In the genomic region with DNA sequence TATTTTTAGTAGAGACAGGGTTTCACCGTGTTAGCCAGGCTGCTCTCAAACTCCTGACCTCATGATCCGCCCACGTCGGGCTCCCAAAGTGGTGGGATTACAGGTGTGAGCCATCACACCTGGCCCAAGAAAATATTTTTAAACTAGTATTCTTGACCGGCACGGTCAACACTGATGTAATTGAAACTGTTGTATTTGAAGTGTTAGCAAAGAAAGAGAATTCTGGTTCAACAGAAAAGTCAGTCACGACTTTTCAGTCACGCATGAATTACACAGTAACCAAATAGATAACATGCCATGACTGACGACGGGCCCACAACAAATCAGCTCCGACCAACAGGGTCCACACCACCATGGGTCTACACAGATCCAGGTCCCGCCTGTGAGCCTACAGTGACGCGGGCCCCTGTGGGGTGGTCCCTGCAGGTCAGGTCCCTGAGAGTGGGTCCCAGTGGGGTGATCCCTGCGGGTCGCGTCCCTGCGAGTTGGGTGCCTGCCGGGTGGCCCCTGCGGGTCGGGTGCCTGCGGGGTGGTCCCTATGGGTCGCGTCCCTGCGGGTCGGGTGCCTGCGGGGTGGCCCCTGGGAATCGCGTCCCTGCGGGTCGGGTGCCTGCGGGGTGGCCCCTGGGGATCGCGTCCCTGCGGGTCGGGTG, we compare ENCODE assay signal across 8 cellular contexts.
DNase-seq lines count a peak whose midpoint lies in the region; ATAC-seq and TF ChIP-seq lines count a peak whose summit lies in the region.

No MANE protein-coding gene starts in this region.

- TF ChIP-seq CTCF in GM10266 (IDR thresholded peaks at IDR 0.05; ENCODE audit: control insufficient read depth, insufficient read depth, low read depth, missing control alignments): no peak
- no peak for TF ChIP-seq CTCF in NB4 (IDR thresholded peaks at IDR 0.05; ENCODE audit: low read depth, low read length)
- TF ChIP-seq CTCF in astrocyte of the cerebellum (IDR thresholded peaks at IDR 0.05; ENCODE audit: low read depth, low read length, missing control alignments): no peak

- in situ Hi-C loops in astrocyte of the cerebellum (cut with HindIII; ENCODE audit: low sequenced_read_pairs): no loop called here

- TF ChIP-seq POLR2A in NB4 (IDR thresholded peaks at IDR 0.05; ENCODE audit: extremely low read depth, insufficient read length): no peak

- ATAC-seq in stimulated activated naive CD8-positive, alpha-beta T cell treated with anti-CD3 and anti-CD28 coated beads, Interleukin-15, Interleukin-2, amounts not matched to agents 100 U/mL and 50 U/mL, for 24 hours: no peak
- ATAC-seq in GM21576 (IDR thresholded peaks at IDR 0.05; ENCODE audit: unreplicated experiment) (no peak), GM21423 (IDR thresholded peaks at IDR 0.05; ENCODE audit: unreplicated experiment) (no peak)

- DNase-seq in GM10266 (ENCODE audit: extremely low spot score) (peak; percentile 67), NB4 (ENCODE audit: low read depth) (peak; percentile 51), astrocyte of the cerebellum (ENCODE audit: low read depth) (no peak), iris pigment epithelial cell (ENCODE audit: low read depth) (peak; percentile 27), COR-L47 (lab: John Stamatoyannopoulos, UW) (no peak)
- DNase-seq in stimulated activated naive CD8-positive, alpha-beta T cell treated with anti-CD3 and anti-CD28 coated beads, Interleukin-15, Interleukin-2, amounts not matched to agents 100 U/mL and 50 U/mL, for 24 hours: peak; percentile 50

- H3K4me3 ChIP-seq in NB4 (ENCODE audit: low read depth, low read length) (peak overlapping the region; percentile 75), astrocyte of the cerebellum (ENCODE audit: low read depth, low read length) (peak overlapping the region; percentile 78)

Comparison
In these comparisons a context has a peak if more than half of its experiments do, and no peak if none do; other contexts are left out.
1. DNase-seq: peak in GM10266 (single experiment), NB4 (single experiment), iris pigment epithelial cell (single experiment) and stimulated activated naive CD8-positive, alpha-beta T cell treated with anti-CD3 and anti-CD28 coated beads, Interleukin-15, Interleukin-2, amounts not matched to agents 100 U/mL and 50 U/mL, for 24 hours (single experiment); none in astrocyte of the cerebellum (single experiment) and COR-L47 (single experiment).